Comparison of ENCODE assay signal across 9 cellular contexts in genomic region chr16:10619271-10619849, GRCh38. TPM values are rescaled to one million over a fixed set of nuclear protein-coding genes. Genes with fewer than 3 reads are reported as not detected.
DNase-seq lines count a peak whose midpoint lies in the region; ATAC-seq and TF ChIP-seq lines count a peak whose summit lies in the region.
"Had no signal": no experiment of that assay in that cellular context is flagged by ENCODE, and none has a peak within 500 bp of the region (broad histone marks: within the 10 kb centered on the region; RNA-seq: fewer than 3 reads in every experiment).

No MANE protein-coding gene starts in this region.

- no peaks in the 10 kb centered on the region for H3K36me3 ChIP-seq in parathyroid adenoma (ENCODE audit: control insufficient read depth, insufficient read depth, low read length)

- no peak overlapping the region for H3K27ac Mint-ChIP-seq in natural killer cell treated with Interleukin-12 subunit alpha and Interleukin-12 subunit beta and Interleukin-15 and Interleukin-18, amount 100 ng/mL, for 72 hours

- no peaks in the 10 kb centered on the region for H3K36me3 Mint-ChIP-seq in natural killer cell treated with Interleukin-12 subunit alpha and Interleukin-12 subunit beta and Interleukin-15 and Interleukin-18, amount 100 ng/mL, for 72 hours

- H3K4me1 Mint-ChIP-seq in natural killer cell treated with Interleukin-12 subunit alpha and Interleukin-12 subunit beta and Interleukin-15 and Interleukin-18, amount 100 ng/mL, for 72 hours (ENCODE audit: low read depth in 2 of 2): no peaks in the 10 kb centered on the region

- no peaks in the 10 kb centered on the region for H3K9me3 Mint-ChIP-seq in natural killer cell treated with Interleukin-12 subunit alpha and Interleukin-12 subunit beta and Interleukin-15 and Interleukin-18, amount 100 ng/mL, for 72 hours
- H3K9me3 Mint-ChIP-seq: neural crest cell had no signal

- DNase-seq in Caki2 (ENCODE audit: low read depth) (peak; percentile 15), NCI-H2171 (lab: John Stamatoyannopoulos, UW) (peak; percentile 55), erythroblast (lab: John Stamatoyannopoulos, UW) (peak; percentile 90), UCSD-AML1 (lab: John Stamatoyannopoulos, UW; ENCODE audit: unreplicated experiment) (no peak), COLO668 (lab: John Stamatoyannopoulos, UW; ENCODE audit: unreplicated experiment) (no peak)
- DNase-seq in natural killer cell treated with Interleukin-12 subunit alpha and Interleukin-12 subunit beta and Interleukin-15 and Interleukin-18, amount 100 ng/mL, for 72 hours (ENCODE audit: low spot score): no peak

- H3K27me3 ChIP-seq in parathyroid adenoma (ENCODE audit: control insufficient read depth, insufficient read depth, low read length): no peaks in the 10 kb centered on the region

- TF ChIP-seq CTCF in parathyroid adenoma (IDR thresholded peaks at IDR 0.05): no peak

- no peaks in the 10 kb centered on the region for H3K79me2 ChIP-seq in parathyroid adenoma

- no peaks in the 10 kb centered on the region for H3K9me3 ChIP-seq in parathyroid adenoma (ENCODE audit: control insufficient read depth, low read length)

- H2AFZ ChIP-seq in parathyroid adenoma: peak overlapping the region; percentile 44

- ATAC-seq in HG03378 (IDR thresholded peaks at IDR 0.05; ENCODE audit: unreplicated experiment): no peak
- no peak for ATAC-seq in natural killer cell treated with Interleukin-12 subunit alpha and Interleukin-12 subunit beta and Interleukin-15 and Interleukin-18, amount 100 ng/mL, for 72 hours

- no peak for TF ChIP-seq POLR2A in erythroblast (IDR thresholded peaks at IDR 0.05; ENCODE audit: low read length)

- H3K4me1 ChIP-seq in parathyroid adenoma: peaks cover 11% of the 10 kb centered on the region

- H3K4me3 ChIP-seq in parathyroid adenoma (ENCODE audit: low read depth, low read length): no peak overlapping the region

- peaks cover 16 to 21% of the 10 kb centered on the region in 2 donors for H3K27me3 Mint-ChIP-seq in natural killer cell treated with Interleukin-12 subunit alpha and Interleukin-12 subunit beta and Interleukin-15 and Interleukin-18, amount 100 ng/mL, for 72 hours

- H3K27ac ChIP-seq in parathyroid adenoma: no peak overlapping the region

- in situ Hi-C loops in Caki2 (cut with HindIII; ENCODE audit: low pct_unique_long_range_greater_than_20kb, low sequenced_read_pairs): no loop called here

- H3K4me3 Mint-ChIP-seq in natural killer cell treated with Interleukin-12 subunit alpha and Interleukin-12 subunit beta and Interleukin-15 and Interleukin-18, amount 100 ng/mL, for 72 hours: no peak overlapping the region
- H3K4me3 Mint-ChIP-seq: neural crest cell had no signal

- H3K4me2 ChIP-seq in parathyroid adenoma (ENCODE audit: low read length): no peak overlapping the region

- no peak overlapping the region for H3K9ac ChIP-seq in parathyroid adenoma

RNA-seq across cellular contexts. Expression of gene EMP2, which starts 39.0 kb away (rescaled TPM):
- 4.2 and 8.9 TPM in 2 replicates for total RNA-seq in Caki2 (2014; rRNA removed; shearing (Covaris generic); ENCODE audit: low replicate concordance)
- not detected for total RNA-seq in natural killer cell treated with Interleukin-12 subunit alpha and Interleukin-12 subunit beta and Interleukin-15 and Interleukin-18, amount 100 ng/mL, for 72 hours

Comparison
In these comparisons a context has a peak if more than half of its experiments do, and no peak if none do; other contexts are left out.
1. DNase-seq: peak in Caki2 (single experiment), NCI-H2171 (single experiment) and erythroblast (2 of 2); none in UCSD-AML1 (single experiment), COLO668 (single experiment) and natural killer cell treated with Interleukin-12 subunit alpha and Interleukin-12 subunit beta and Interleukin-15 and Interleukin-18, amount 100 ng/mL, for 72 hours (single experiment).